ENCODE assay signal across 20 cellular contexts in genomic region chr2:242011516-242011915, GRCh38.
DNase-seq lines count a peak whose midpoint lies in the region; ATAC-seq, FAIRE-seq and TF ChIP-seq lines count a peak whose summit lies in the region.
"Had no signal": no experiment of that assay in that cellular context is flagged by ENCODE, and none has a peak within 500 bp of the region (broad histone marks: within the 10 kb centered on the region; RNA-seq: fewer than 3 reads in every experiment).

No MANE protein-coding gene starts in this region.

- CTCF ChIA-PET in CD4-positive, alpha-beta T cell (lab: Charles Lee), result no interaction called here

- no peak for FAIRE-seq in D721Med (lab: Jason Lieb, UNC)
- FAIRE-seq: GM19239 had no signal

- no peak overlapping the region for H3K27ac ChIP-seq in CD4-positive, alpha-beta T cell (ENCODE audit: low read depth, low read length)
- H3K27ac ChIP-seq: C4-2B, cardiac muscle cell, parathyroid adenoma had no signal

- no peaks in the 10 kb centered on the region for H3K36me3 Mint-ChIP-seq in CD4-positive, alpha-beta T cell (ENCODE audit: low read depth)

- H3K9me3 Mint-ChIP-seq in CD4-positive, alpha-beta T cell, result no peaks in the 10 kb centered on the region
- H3K9me3 Mint-ChIP-seq: activated T-helper 2 cell treated with anti-CD3 and anti-CD28 coated beads, Interferon-gamma antibody, Interleukin-2, Interleukin-4, amounts not matched to agents 10 μg/mL and 5 μg/mL and 100 μg/mL, durations not matched to agents 14 hours and 24 hours and 36 hours had no signal

- no peak for ATAC-seq in CD4-positive, alpha-beta T cell (ENCODE audit: poor library complexity)
- no peak for ATAC-seq in GM18873 (IDR thresholded peaks at IDR 0.05; ENCODE audit: low FRiP score, unreplicated experiment)
- ATAC-seq: left ventricle myocardium superior, Right ventricle myocardium inferior had no signal

- POLR2A ChIA-PET in CD4-positive, alpha-beta T cell (lab: Charles Lee), result no interaction called here

- intact Hi-C loops in CD4-positive, alpha-beta T cell (cut with DNase I, micrococcal nuclease), result no loop called here
- intact Hi-C loops in posterior vena cava (cut with DNase I), result no loop called here

- H3K4me3 Mint-ChIP-seq in CD4-positive, alpha-beta T cell, result no peak overlapping the region

- peaks cover 9% of the 10 kb centered on the region for H3K4me1 Mint-ChIP-seq in CD4-positive, alpha-beta T cell (ENCODE audit: low read depth)

- peak overlapping the region; percentile 62 for H3K27ac Mint-ChIP-seq in CD4-positive, alpha-beta T cell
- H3K27ac Mint-ChIP-seq: activated T-helper 2 cell treated with anti-CD3 and anti-CD28 coated beads, Interferon-gamma antibody, Interleukin-2, Interleukin-4, amounts not matched to agents 10 μg/mL and 5 μg/mL and 100 μg/mL, durations not matched to agents 14 hours and 24 hours and 36 hours had no signal

- peak; percentile 19 for DNase-seq in DMS53 (lab: John Stamatoyannopoulos, UW)
- no peak for DNase-seq in DMS53 treated with DMSO at 0.1 percent for 48 hours (lab: John Stamatoyannopoulos, UW; ENCODE audit: unreplicated experiment)
- no peak for DNase-seq in CD4-positive, alpha-beta T cell
- peak; percentile 22 for DNase-seq in cerebellar cortex (ENCODE audit: low spot score)
- DNase-seq in posterior vena cava (ENCODE audit: low spot score), result peak; percentile 58
- no peak for DNase-seq in AML-193 (lab: John Stamatoyannopoulos, UW)
- DNase-seq in D721Med (ENCODE audit: insufficient read length, low spot score), result no peak
- DNase-seq: 8988T, amniotic stem cell, H7, left ventricle myocardium superior, NCI-H2029, NCI-H510A had no signal

- TF ChIP-seq CTCF in CD4-positive, alpha-beta T cell (IDR thresholded peaks at IDR 0.05), result no peak
- TF ChIP-seq CTCF in D721Med (IDR thresholded peaks at IDR 0.05; ENCODE audit: insufficient read depth, missing control alignments), result no peak

- no peaks in the 10 kb centered on the region for H3K27me3 Mint-ChIP-seq in CD4-positive, alpha-beta T cell

- H3K9me3 ChIP-seq in CD4-positive, alpha-beta T cell (ENCODE audit: control insufficient read depth, low read length), result no peaks in the 10 kb centered on the region

- no peaks in the 10 kb centered on the region for H3K27me3 ChIP-seq in CD4-positive, alpha-beta T cell (ENCODE audit: control insufficient read depth, insufficient read depth, low read length)
- H3K27me3 ChIP-seq: cardiac muscle cell had no signal

Comparison
In these comparisons a context has a peak if more than half of its experiments do, and no peak if none do; other contexts are left out.
1. DNase-seq: peak in DMS53 (single experiment), cerebellar cortex (single experiment) and posterior vena cava (single experiment); none in DMS53 treated with DMSO at 0.1 percent for 48 hours (single experiment), CD4-positive, alpha-beta T cell (0 of 10), AML-193 (0 of 2) and D721Med (single experiment).